ENCODE assay signal across 5 cellular contexts in genomic region chr1:171695772-171696171, GRCh38. TPM values are rescaled to one million over a fixed set of nuclear protein-coding genes. Genes with fewer than 3 reads are reported as not detected.
"Had no signal": no experiment of that assay in that cellular context is flagged by ENCODE, and none has a peak within 500 bp of the region (broad histone marks: within the 10 kb centered on the region; RNA-seq: fewer than 3 reads in every experiment).

No MANE protein-coding gene starts in this region.

RNA-seq across cellular contexts. Expression of gene MYOC, which starts 43.3 kb away (rescaled TPM):
- total RNA-seq: HT-29, HT1080, IMR-90, K562 had no signal
- polyA plus RNA-seq: IgD-negative memory B cell, IMR-90, K562 had no signal
